In genomic region chr5:139368613-139369012, GRCh38 we compare ENCODE assay signal across 16 cellular contexts. TPM values are rescaled to one million over a fixed set of nuclear protein-coding genes. Genes with fewer than 3 reads are reported as not detected.
DNase-seq lines count a peak whose midpoint lies in the region; ATAC-seq and TF ChIP-seq lines count a peak whose summit lies in the region.
"Had no signal": no experiment of that assay in that cellular context is flagged by ENCODE, and none has a peak within 500 bp of the region (broad histone marks: within the 10 kb centered on the region; RNA-seq: fewer than 3 reads in every experiment).

No MANE protein-coding gene starts in this region.

- no peaks in the 10 kb centered on the region for H3K9me2 ChIP-seq in hepatocyte (replicated peaks; ENCODE audit: insufficient read depth)

- in situ Hi-C loops in SK-MEL-5 (cut with HindIII; ENCODE audit: low pct_unique_long_range_greater_than_20kb, low sequenced_read_pairs) = no loop called here

- H3K79me2 ChIP-seq in hepatocyte = peaks cover 7% of the 10 kb centered on the region

- CTCF ChIA-PET in A673 (lab: Charles Lee) = interaction anchor here (0.5 to 1.2 kb wide), 5 partner anchors 48 to 790 kb away, joined by 3 to 12 read pairs (median 4); no protein-coding TSS in a partner anchor

- 84% methylated on average over 2 of the region's 2 CpGs for WGBS in hepatocyte (ENCODE audit: low lambda C conversion rate, missing lambda C conversion rate)
- WGBS in prostate gland = 60% methylated on average over 2 of the region's 2 CpGs

- peaks cover 9% of the 10 kb centered on the region for H4K20me1 ChIP-seq in hepatocyte (ENCODE audit: insufficient read depth, poor library complexity, severe bottlenecking)

- DNase-seq in A673 (ENCODE audit: low spot score) (peak; percentile 39), GM12865 (ENCODE audit: low read depth) (no peak), SK-MEL-5 (ENCODE audit: low read depth, low spot score) (peak; percentile 30), hepatocyte (ENCODE audit: low spot score) (no peak), NCI-H446 treated with DMSO at 0.1 percent for 48 hours (lab: John Stamatoyannopoulos, UW) (no peak), prostate gland (ENCODE audit: low spot score) (no peak)
- DNase-seq: activated CD8-positive, alpha-beta memory T cell treated with anti-CD3 and anti-CD28 coated beads, Interleukin-2, amount 50 U/mL, for 48 hours; anterior cingulate cortex; Karpas-422; nucleus accumbens; Peyer's patch; stomach had no signal

- intact Hi-C loops in A673 (cut with micrococcal nuclease; ENCODE audit: unreplicated experiment) (no loop called here), prostate gland (cut with DNase I) (no loop called here)

- POLR2A ChIA-PET in A673 (lab: Charles Lee; ENCODE audit: low non-redundant PET) = no interaction called here

- BruUV-seq in A673 (replicated peaks; lab: Mats Ljungman, UMichigan) = no TSS peak

- peaks cover 71% of the 10 kb centered on the region for H3K36me3 ChIP-seq in A673 (ENCODE audit: insufficient read depth, low read length, poor library complexity, severe bottlenecking)
- no peaks in the 10 kb centered on the region for H3K36me3 ChIP-seq in hepatocyte (replicated peaks; ENCODE audit: insufficient read depth, low read depth)
- H3K36me3 ChIP-seq in prostate gland = peaks cover 3 to 15% of the 10 kb centered on the region in 2 donors

- H3K9me3 ChIP-seq in A673 (ENCODE audit: low read depth, low read length, poor library complexity, severe bottlenecking) = no peaks in the 10 kb centered on the region
- H3K9me3 ChIP-seq in hepatocyte (ENCODE audit: low read depth) = no peaks in the 10 kb centered on the region
- no peaks in the 10 kb centered on the region for H3K9me3 ChIP-seq in prostate gland
- H3K9me3 ChIP-seq: Peyer's patch, stomach had no signal

- H3K27me3 ChIP-seq in A673 (replicated peaks; ENCODE audit: insufficient read depth, low read depth, low read length, poor library complexity) (no peaks in the 10 kb centered on the region), hepatocyte (no peaks in the 10 kb centered on the region), prostate gland (replicated peaks; ENCODE audit: insufficient read depth) (no peaks in the 10 kb centered on the region)
- H3K27me3 ChIP-seq: Peyer's patch, stomach had no signal

- TF ChIP-seq POLR2A in prostate gland (IDR thresholded peaks at IDR 0.05) = no peak

- H3K4me3 ChIP-seq in A673 (ENCODE audit: low read depth, low read length, poor library complexity, severe bottlenecking) (no peak overlapping the region), GM12865 (ENCODE audit: low read depth, low read length) (no peak overlapping the region), hepatocyte (no peak overlapping the region), prostate gland (no peak overlapping the region)
- H3K4me3 ChIP-seq: Peyer's patch, stomach had no signal

- no peak for ATAC-seq in HG03457 (IDR thresholded peaks at IDR 0.05; ENCODE audit: unreplicated experiment)
- ATAC-seq in HG02763 (IDR thresholded peaks at IDR 0.05; ENCODE audit: unreplicated experiment) = no peak

- H2AFZ ChIP-seq in hepatocyte = no peak overlapping the region

- TF ChIP-seq CTCF in A673 (conservative IDR thresholded peaks at IDR 0.05; ENCODE audit: low read depth, low read length) = peak; percentile 36
- TF ChIP-seq CTCF in GM12865 (IDR thresholded peaks at IDR 0.05; ENCODE audit: insufficient read depth, low read depth, low read length, missing control alignments) = peak; percentile 2
- TF ChIP-seq CTCF in hepatocyte (IDR thresholded peaks at IDR 0.05; ENCODE audit: poor library complexity) = peak; percentile 19
- TF ChIP-seq CTCF in prostate gland (IDR thresholded peaks at IDR 0.05) = no peak

- H3K4me1 ChIP-seq in A673 (ENCODE audit: insufficient read depth, low read length, poor library complexity, severe bottlenecking) (no peaks in the 10 kb centered on the region), hepatocyte (ENCODE audit: insufficient read depth) (no peaks in the 10 kb centered on the region), prostate gland (replicated peaks) (no peaks in the 10 kb centered on the region)
- H3K4me1 ChIP-seq: Peyer's patch had no signal

- no peak overlapping the region for H3K4me2 ChIP-seq in hepatocyte

- H3K27ac ChIP-seq in A673 (ENCODE audit: low read depth, low read length, poor library complexity, severe bottlenecking) (no peak overlapping the region), hepatocyte (no peak overlapping the region), prostate gland (no peak overlapping the region)
- H3K27ac ChIP-seq: C4-2B, Peyer's patch, stomach had no signal

RNA-seq across cellular contexts. Expression of gene SLC23A1, which starts 14.5 kb away (rescaled TPM):
- not detected in 2 replicates for total RNA-seq in A673 (2021)
- total RNA-seq in SK-MEL-5 (2014; rRNA removed; shearing (Covaris generic)) = not detected in 2 replicates
- 0.05 TPM in 1 of 2 replicates, not detected in the other for polyA plus RNA-seq in SK-MEL-5 (2015; cell fraction: cytosol; rRNA removed)
- polyA plus RNA-seq in SK-MEL-5 (2015; cell fraction: nucleus; rRNA removed) = not detected in 2 replicates
- 13.4 and 19.6 TPM in 2 replicates for total RNA-seq in hepatocyte
- 3.0 and 3.3 TPM in 2 replicates for polyA plus RNA-seq in hepatocyte
- total RNA-seq in prostate gland = 10 to 100 TPM; 11.5 to 26.3 TPM
- polyA plus RNA-seq: stomach had no signal

RNA-seq across cellular contexts. Expression of gene MZB1, which starts 21.1 kb away (rescaled TPM):
- total RNA-seq in A673 (2021) = not detected in 2 replicates
- total RNA-seq in SK-MEL-5 (2014; rRNA removed; shearing (Covaris generic)) = not detected in 2 replicates
- polyA plus RNA-seq in SK-MEL-5 (2015; cell fraction: cytosol; rRNA removed) = not detected in 2 replicates
- 0.28 TPM in 1 of 2 replicates, not detected in the other for polyA plus RNA-seq in SK-MEL-5 (2015; cell fraction: nucleus; rRNA removed)
- total RNA-seq in hepatocyte = not detected in 2 replicates
- polyA plus RNA-seq in hepatocyte = 0.30 TPM in 1 of 2 replicates, not detected in the other
- total RNA-seq in prostate gland = 1 to 10 TPM; 2.7 to 4.3 TPM
- total RNA-seq: lower leg skin had no signal

RNA-seq across cellular contexts. Expression of gene PROB1, which starts 26.3 kb away (rescaled TPM):
- total RNA-seq in A673 (2021) (0.82 and 1.0 TPM in 2 replicates), hepatocyte (0.63 and 0.68 TPM in 2 replicates), prostate gland (1 to 10 TPM; 2.4 TPM)
- total RNA-seq in SK-MEL-5 (2014; rRNA removed; shearing (Covaris generic)) = 0.03 and 0.19 TPM in 2 replicates
- 0.07 and 0.16 TPM in 2 replicates for polyA plus RNA-seq in SK-MEL-5 (2015; cell fraction: cytosol; rRNA removed)
- 1.2 and 1.7 TPM in 2 replicates for polyA plus RNA-seq in SK-MEL-5 (2015; cell fraction: nucleus; rRNA removed)
- 0.10 TPM in 1 of 2 replicates, not detected in the other for polyA plus RNA-seq in hepatocyte

RNA-seq across cellular contexts. Expression of gene PAIP2, which starts 27.0 kb away (rescaled TPM):
- 95.0 and 108 TPM in 2 replicates for total RNA-seq in A673 (2021)
- 84.1 and 98.7 TPM in 2 replicates for total RNA-seq in SK-MEL-5 (2014; rRNA removed; shearing (Covaris generic))
- polyA plus RNA-seq in SK-MEL-5 (2015; cell fraction: cytosol; rRNA removed) = 97.5 and 110 TPM in 2 replicates
- polyA plus RNA-seq in SK-MEL-5 (2015; cell fraction: nucleus; rRNA removed) = 11.9 and 27.7 TPM in 2 replicates
- 62.1 and 65.3 TPM in 2 replicates for total RNA-seq in hepatocyte
- 77.5 and 86.3 TPM in 2 replicates for polyA plus RNA-seq in hepatocyte
- 100 to 1,000 TPM; 105 to 119 TPM for total RNA-seq in prostate gland

RNA-seq across cellular contexts. Expression of gene SPATA24, which starts 35.3 kb away (rescaled TPM):
- total RNA-seq in A673 (2021) (4.0 and 4.2 TPM in 2 replicates), hepatocyte (2.6 and 6.3 TPM in 2 replicates), prostate gland (10 to 100 TPM in 1 of 2 donors, 1 to 10 TPM in 1; 4.4 to 27.3 TPM)
- 9.7 and 13.3 TPM in 2 replicates for total RNA-seq in SK-MEL-5 (2014; rRNA removed; shearing (Covaris generic))
- 2.9 and 6.2 TPM in 2 replicates for polyA plus RNA-seq in SK-MEL-5 (2015; cell fraction: cytosol; rRNA removed)
- 1.5 and 6.9 TPM in 2 replicates for polyA plus RNA-seq in SK-MEL-5 (2015; cell fraction: nucleus; rRNA removed)
- polyA plus RNA-seq in hepatocyte = 5.5 and 9.8 TPM in 2 replicates

Comparison
In these comparisons a context has a peak if more than half of its experiments do, and no peak if none do; other contexts are left out.
1. DNase-seq: peak in A673 (single experiment) and SK-MEL-5 (single experiment); none in GM12865 (single experiment), hepatocyte (single experiment), NCI-H446 treated with DMSO at 0.1 percent for 48 hours (single experiment) and prostate gland (single experiment).
2. CTCF ChIP-seq: peak in A673 (single experiment), GM12865 (single experiment) and hepatocyte (single experiment); none in prostate gland (0 of 4).
3. RNA of gene SLC23A1, which starts 14.5 kb away (total RNA-seq): 11.5 to 26.3 TPM in prostate gland and 13.4 to 19.6 TPM in hepatocyte; not detected in A673 and not detected in SK-MEL-5; every median in the first group is over 10 times any median in the second.